ENCODE assay signal across 8 cellular contexts in genomic region chr10:43202657-43203490, GRCh38.
DNase-seq lines count a peak whose midpoint lies in the region; ATAC-seq and TF ChIP-seq lines count a peak whose summit lies in the region.

No MANE protein-coding gene starts in this region.

- 0 out of 2 replicates have a peak overlapping the region, but pooled peaks have one; percentile 22 for H3K9ac ChIP-seq in GM23248
- H3K9ac ChIP-seq in neural progenitor cell, result no peak overlapping the region

- H4K20me1 ChIP-seq in GM23248 (ENCODE audit: insufficient read depth), result no peaks in the 10 kb centered on the region
- H4K20me1 ChIP-seq in neural progenitor cell (ENCODE audit: low read depth), result peaks cover 7% of the 10 kb centered on the region

- H3K9me3 ChIP-seq in BE2C (no peaks in the 10 kb centered on the region), GM23248 (ENCODE audit: low read depth) (no peaks in the 10 kb centered on the region), neural progenitor cell (ENCODE audit: low read depth) (no peaks in the 10 kb centered on the region)

- DNase-seq in BE2C (peak; percentile 18), GM23248 (peak; percentile 41), epithelial cell of esophagus (ENCODE audit: low read depth) (peak; percentile 32), neural progenitor cell (ENCODE audit: low spot score) (peak; percentile 74), NOMO-1 treated with dmso at 0.1 percent for 144 hours (lab: John Stamatoyannopoulos, UW; ENCODE audit: unreplicated experiment) (no peak), hypothalamus (lab: John Stamatoyannopoulos, UW) (no peak)
- peak; percentile 52 for DNase-seq in activated CD4-positive, CD25-positive, alpha-beta regulatory T cell treated with anti-CD3 and anti-CD28 coated beads, Interleukin-2, amount 50 U/mL, for 72 hours

- no peaks in the 10 kb centered on the region for H3K79me2 ChIP-seq in GM23248 (ENCODE audit: insufficient read depth)
- no peaks in the 10 kb centered on the region for H3K79me2 ChIP-seq in neural progenitor cell (ENCODE audit: low read depth)

- no peak overlapping the region for H3K4me3 ChIP-seq in BE2C (ENCODE audit: low read depth, low read length)
- peak overlapping the region; percentile 63 for H3K4me3 ChIP-seq in GM23248
- H3K4me3 ChIP-seq in epithelial cell of esophagus (ENCODE audit: low read length), result peak overlapping the region; percentile 26
- peak overlapping the region; percentile 58 for H3K4me3 ChIP-seq in neural progenitor cell

- H3K36me3 Mint-ChIP-seq in neural progenitor cell, result no peaks in the 10 kb centered on the region

- ATAC-seq in GM18519 (IDR thresholded peaks at IDR 0.05; ENCODE audit: low FRiP score, unreplicated experiment), result no peak

- TF ChIP-seq CTCF in BE2C (IDR thresholded peaks at IDR 0.05; ENCODE audit: low read depth, low read length), result no peak
- TF ChIP-seq CTCF in epithelial cell of esophagus (IDR thresholded peaks at IDR 0.05; ENCODE audit: insufficient read depth, low read depth, low read length, missing control alignments), result no peak
- no peak for TF ChIP-seq CTCF in neural progenitor cell (IDR thresholded peaks at IDR 0.05)

- H3K36me3 ChIP-seq in BE2C, result no peaks in the 10 kb centered on the region
- no peaks in the 10 kb centered on the region for H3K36me3 ChIP-seq in GM23248 (ENCODE audit: low read depth)
- no peaks in the 10 kb centered on the region for H3K36me3 ChIP-seq in neural progenitor cell

- H3K27me3 ChIP-seq in BE2C (no peaks in the 10 kb centered on the region), GM23248 (replicated peaks; ENCODE audit: insufficient read depth) (no peaks in the 10 kb centered on the region), neural progenitor cell (no peaks in the 10 kb centered on the region)

- in situ Hi-C loops in GM23248 (cut with MboI), result no loop called here

- H3K4me1 ChIP-seq in BE2C (no peaks in the 10 kb centered on the region), GM23248 (ENCODE audit: insufficient read depth) (no peaks in the 10 kb centered on the region), neural progenitor cell (no peaks in the 10 kb centered on the region)

- no peaks in the 10 kb centered on the region for H3F3A ChIP-seq in GM23248 (ENCODE audit: insufficient read depth)
- H3F3A ChIP-seq in neural progenitor cell (ENCODE audit: low read depth), result peaks cover 22% of the 10 kb centered on the region

- H3K4me3 Mint-ChIP-seq in neural progenitor cell, result no peak overlapping the region

- peaks cover 7% of the 10 kb centered on the region for H3K4me1 Mint-ChIP-seq in neural progenitor cell

- no peaks in the 10 kb centered on the region for H3K9me3 Mint-ChIP-seq in neural progenitor cell

- no peak overlapping the region for H3K27ac Mint-ChIP-seq in neural progenitor cell

- H2AFZ ChIP-seq in GM23248, result peak overlapping the region; percentile 69
- peak overlapping the region; percentile 73 for H2AFZ ChIP-seq in neural progenitor cell (replicated peaks)

- H3K4me2 ChIP-seq in GM23248 (ENCODE audit: unreplicated experiment) (peak overlapping the region; percentile 53), neural progenitor cell (peak overlapping the region; percentile 87)

- H3K27ac ChIP-seq in GM23248, result no peak overlapping the region
- H3K27ac ChIP-seq in neural progenitor cell, result no peak overlapping the region

- WGBS in GM23248 (ENCODE audit: low coverage in 1 of 2, low lambda C conversion rate in 2 of 2, missing lambda C conversion rate in 2 of 2), 2 experiments, result 29 to 54% methylated on average over 18 to 38 of the region's 38 CpGs

- H3K27me3 Mint-ChIP-seq in neural progenitor cell (ENCODE audit: insufficient read depth, low read depth), result peaks cover 7% of the 10 kb centered on the region

- no peaks in the 10 kb centered on the region for H3K9me2 ChIP-seq in GM23248 (ENCODE audit: insufficient read depth)

Comparison
In these comparisons a context has a peak if more than half of its experiments do, and no peak if none do; other contexts are left out.
1. DNase-seq: peak in BE2C (single experiment), GM23248 (single experiment), activated CD4-positive, CD25-positive, alpha-beta regulatory T cell treated with anti-CD3 and anti-CD28 coated beads, Interleukin-2, amount 50 U/mL, for 72 hours (single experiment), epithelial cell of esophagus (single experiment) and neural progenitor cell (single experiment); none in NOMO-1 treated with dmso at 0.1 percent for 144 hours (single experiment) and hypothalamus (0 of 51).